In genomic region chr18:57982372-57983021, GRCh38 we compare ENCODE assay signal across 1 cellular context.
TF ChIP-seq lines count a peak whose summit lies in the region.

No MANE protein-coding gene starts in this region.

TF ChIP-seq in K562, 482 proteins besides CTCF, POLR2A, EP300 and RAD21 (continued from another document and continues in another):
- TF ChIP-seq, protein P1, sequence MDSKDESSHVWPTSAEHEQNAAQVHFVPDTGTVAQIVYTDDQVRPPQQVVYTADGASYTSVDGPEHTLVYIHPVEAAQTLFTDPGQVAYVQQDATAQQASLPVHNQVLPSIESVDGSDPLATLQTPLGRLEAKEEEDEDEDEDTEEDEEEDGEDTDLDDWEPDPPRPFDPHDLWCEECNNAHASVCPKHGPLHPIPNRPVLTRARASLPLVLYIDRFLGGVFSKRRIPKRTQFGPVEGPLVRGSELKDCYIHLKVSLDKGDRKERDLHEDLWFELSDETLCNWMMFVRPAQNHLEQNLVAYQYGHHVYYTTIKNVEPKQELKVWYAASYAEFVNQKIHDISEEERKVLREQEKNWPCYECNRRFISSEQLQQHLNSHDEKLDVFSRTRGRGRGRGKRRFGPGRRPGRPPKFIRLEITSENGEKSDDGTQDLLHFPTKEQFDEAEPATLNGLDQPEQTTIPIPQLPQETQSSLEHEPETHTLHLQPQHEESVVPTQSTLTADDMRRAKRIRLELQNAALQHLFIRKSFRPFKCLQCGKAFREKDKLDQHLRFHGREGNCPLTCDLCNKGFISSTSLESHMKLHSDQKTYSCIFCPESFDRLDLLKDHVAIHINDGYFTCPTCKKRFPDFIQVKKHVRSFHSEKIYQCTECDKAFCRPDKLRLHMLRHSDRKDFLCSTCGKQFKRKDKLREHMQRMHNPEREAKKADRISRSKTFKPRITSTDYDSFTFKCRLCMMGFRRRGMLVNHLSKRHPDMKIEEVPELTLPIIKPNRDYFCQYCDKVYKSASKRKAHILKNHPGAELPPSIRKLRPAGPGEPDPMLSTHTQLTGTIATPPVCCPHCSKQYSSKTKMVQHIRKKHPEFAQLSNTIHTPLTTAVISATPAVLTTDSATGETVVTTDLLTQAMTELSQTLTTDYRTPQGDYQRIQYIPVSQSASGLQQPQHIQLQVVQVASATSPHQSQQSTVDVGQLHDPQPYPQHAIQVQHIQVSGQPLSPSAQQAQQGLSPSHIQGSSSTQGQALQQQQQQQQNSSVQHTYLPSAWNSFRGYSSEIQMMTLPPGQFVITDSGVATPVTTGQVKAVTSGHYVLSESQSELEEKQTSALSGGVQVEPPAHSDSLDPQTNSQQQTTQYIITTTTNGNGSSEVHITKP (IDR thresholded peaks at IDR 0.05; ENCODE audit: partially characterized antibody), result no peak
- TF ChIP-seq RBM15 (IDR thresholded peaks at IDR 0.05; ENCODE audit: insufficient read depth, low read length), result no peak
- no peak for TF ChIP-seq NR2C2 (CRISPR knock-in tag; IDR thresholded peaks at IDR 0.05)
- TF ChIP-seq NR2C2 (tag; IDR thresholded peaks at IDR 0.05), result 0 out of 2 replicates have a peak, but pooled peaks have one; percentile 20
- TF ChIP-seq, protein P2, sequence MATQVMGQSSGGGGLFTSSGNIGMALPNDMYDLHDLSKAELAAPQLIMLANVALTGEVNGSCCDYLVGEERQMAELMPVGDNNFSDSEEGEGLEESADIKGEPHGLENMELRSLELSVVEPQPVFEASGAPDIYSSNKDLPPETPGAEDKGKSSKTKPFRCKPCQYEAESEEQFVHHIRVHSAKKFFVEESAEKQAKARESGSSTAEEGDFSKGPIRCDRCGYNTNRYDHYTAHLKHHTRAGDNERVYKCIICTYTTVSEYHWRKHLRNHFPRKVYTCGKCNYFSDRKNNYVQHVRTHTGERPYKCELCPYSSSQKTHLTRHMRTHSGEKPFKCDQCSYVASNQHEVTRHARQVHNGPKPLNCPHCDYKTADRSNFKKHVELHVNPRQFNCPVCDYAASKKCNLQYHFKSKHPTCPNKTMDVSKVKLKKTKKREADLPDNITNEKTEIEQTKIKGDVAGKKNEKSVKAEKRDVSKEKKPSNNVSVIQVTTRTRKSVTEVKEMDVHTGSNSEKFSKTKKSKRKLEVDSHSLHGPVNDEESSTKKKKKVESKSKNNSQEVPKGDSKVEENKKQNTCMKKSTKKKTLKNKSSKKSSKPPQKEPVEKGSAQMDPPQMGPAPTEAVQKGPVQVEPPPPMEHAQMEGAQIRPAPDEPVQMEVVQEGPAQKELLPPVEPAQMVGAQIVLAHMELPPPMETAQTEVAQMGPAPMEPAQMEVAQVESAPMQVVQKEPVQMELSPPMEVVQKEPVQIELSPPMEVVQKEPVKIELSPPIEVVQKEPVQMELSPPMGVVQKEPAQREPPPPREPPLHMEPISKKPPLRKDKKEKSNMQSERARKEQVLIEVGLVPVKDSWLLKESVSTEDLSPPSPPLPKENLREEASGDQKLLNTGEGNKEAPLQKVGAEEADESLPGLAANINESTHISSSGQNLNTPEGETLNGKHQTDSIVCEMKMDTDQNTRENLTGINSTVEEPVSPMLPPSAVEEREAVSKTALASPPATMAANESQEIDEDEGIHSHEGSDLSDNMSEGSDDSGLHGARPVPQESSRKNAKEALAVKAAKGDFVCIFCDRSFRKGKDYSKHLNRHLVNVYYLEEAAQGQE (CRISPR knock-in tag; IDR thresholded peaks at IDR 0.05; ENCODE audit: low read depth), result no peak
- TF ChIP-seq KDM2B (CRISPR knock-in tag; IDR thresholded peaks at IDR 0.05), result no peak
- peak; percentile 47; the same call in 1 of the 2 replicates for TF ChIP-seq PKNOX1 (IDR thresholded peaks at IDR 0.05)
- TF ChIP-seq NCOA4 (IDR thresholded peaks at IDR 0.05; ENCODE audit: partially characterized antibody), result no peak
- TF ChIP-seq ELF1 (tag; IDR thresholded peaks at IDR 0.05), result peak; percentile 40; the same call in 1 of the 2 replicates
- TF ChIP-seq ATF6 (CRISPR knock-in tag; IDR thresholded peaks at IDR 0.05), result no peak
- no peak for TF ChIP-seq XRCC4 (IDR thresholded peaks at IDR 0.05; ENCODE audit: extremely low read depth, insufficient read depth, insufficient read length)
- TF ChIP-seq ZNF583 (CRISPR knock-in tag; IDR thresholded peaks at IDR 0.05), result no peak
- no peak for TF ChIP-seq ZBED1 (IDR thresholded peaks at IDR 0.05)
- TF ChIP-seq CXXC5 (CRISPR knock-in tag; IDR thresholded peaks at IDR 0.05), result no peak
- peak; percentile 95 for TF ChIP-seq SPI1 (IDR thresholded peaks at IDR 0.05; ENCODE audit: borderline replicate concordance, low read depth, low read length)
- TF ChIP-seq, protein P3, sequence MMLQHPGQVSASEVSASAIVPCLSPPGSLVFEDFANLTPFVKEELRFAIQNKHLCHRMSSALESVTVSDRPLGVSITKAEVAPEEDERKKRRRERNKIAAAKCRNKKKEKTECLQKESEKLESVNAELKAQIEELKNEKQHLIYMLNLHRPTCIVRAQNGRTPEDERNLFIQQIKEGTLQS (IDR thresholded peaks at IDR 0.05), result no peak
- TF ChIP-seq, protein P3 (CRISPR knock-in tag; conservative IDR thresholded peaks at IDR 0.05), result no peak
- no peak for TF ChIP-seq BRF1 (IDR thresholded peaks at IDR 0.05; ENCODE audit: borderline replicate concordance, extremely low read depth, insufficient read length)
- TF ChIP-seq NR2C1 (IDR thresholded peaks at IDR 0.05), result no peak
- no peak for TF ChIP-seq NR2C1 (tag; IDR thresholded peaks at IDR 0.05)
- no peak for TF ChIP-seq SMAD3 (CRISPR knock-in tag; conservative IDR thresholded peaks at IDR 0.05)
- peak; percentile 36 for TF ChIP-seq CBFA2T3 (IDR thresholded peaks at IDR 0.05)
- TF ChIP-seq MAZ (CRISPR knock-in tag; conservative IDR thresholded peaks at IDR 0.05 in 1 of 2, IDR thresholded peaks at IDR 0.05 in 1 of 2), result no peak
- TF ChIP-seq KLF1 (tag; IDR thresholded peaks at IDR 0.05), result no peak
- no peak for TF ChIP-seq ZNF668 (CRISPR knock-in tag; IDR thresholded peaks at IDR 0.05)
- TF ChIP-seq ZNF12 (CRISPR knock-in tag; IDR thresholded peaks at IDR 0.05), result no peak
- TF ChIP-seq, protein P4, sequence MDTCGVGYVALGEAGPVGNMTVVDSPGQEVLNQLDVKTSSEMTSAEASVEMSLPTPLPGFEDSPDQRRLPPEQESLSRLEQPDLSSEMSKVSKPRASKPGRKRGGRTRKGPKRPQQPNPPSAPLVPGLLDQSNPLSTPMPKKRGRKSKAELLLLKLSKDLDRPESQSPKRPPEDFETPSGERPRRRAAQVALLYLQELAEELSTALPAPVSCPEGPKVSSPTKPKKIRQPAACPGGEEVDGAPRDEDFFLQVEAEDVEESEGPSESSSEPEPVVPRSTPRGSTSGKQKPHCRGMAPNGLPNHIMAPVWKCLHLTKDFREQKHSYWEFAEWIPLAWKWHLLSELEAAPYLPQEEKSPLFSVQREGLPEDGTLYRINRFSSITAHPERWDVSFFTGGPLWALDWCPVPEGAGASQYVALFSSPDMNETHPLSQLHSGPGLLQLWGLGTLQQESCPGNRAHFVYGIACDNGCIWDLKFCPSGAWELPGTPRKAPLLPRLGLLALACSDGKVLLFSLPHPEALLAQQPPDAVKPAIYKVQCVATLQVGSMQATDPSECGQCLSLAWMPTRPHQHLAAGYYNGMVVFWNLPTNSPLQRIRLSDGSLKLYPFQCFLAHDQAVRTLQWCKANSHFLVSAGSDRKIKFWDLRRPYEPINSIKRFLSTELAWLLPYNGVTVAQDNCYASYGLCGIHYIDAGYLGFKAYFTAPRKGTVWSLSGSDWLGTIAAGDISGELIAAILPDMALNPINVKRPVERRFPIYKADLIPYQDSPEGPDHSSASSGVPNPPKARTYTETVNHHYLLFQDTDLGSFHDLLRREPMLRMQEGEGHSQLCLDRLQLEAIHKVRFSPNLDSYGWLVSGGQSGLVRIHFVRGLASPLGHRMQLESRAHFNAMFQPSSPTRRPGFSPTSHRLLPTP (IDR thresholded peaks at IDR 0.05; ENCODE audit: borderline replicate concordance, extremely low read depth, insufficient read length), result no peak
- no peak for TF ChIP-seq XRCC3 (IDR thresholded peaks at IDR 0.05)
- TF ChIP-seq ATF1 (CRISPR knock-in tag; IDR thresholded peaks at IDR 0.05), result no peak
- no peak for TF ChIP-seq ATF1 (tag; IDR thresholded peaks at IDR 0.05)
- no peak for TF ChIP-seq SFPQ (IDR thresholded peaks at IDR 0.05; ENCODE audit: low read depth, low read length)
- no peak for TF ChIP-seq ZNF408 (CRISPR knock-in tag; IDR thresholded peaks at IDR 0.05; ENCODE audit: low read depth)
- no peak for TF ChIP-seq IRF1 (CRISPR knock-in tag; IDR thresholded peaks at IDR 0.05; ENCODE audit: borderline replicate concordance)
- TF ChIP-seq THAP7 (CRISPR knock-in tag; IDR thresholded peaks at IDR 0.05), result no peak
- TF ChIP-seq CGGBP1 (CRISPR knock-in tag; IDR thresholded peaks at IDR 0.05), result no peak
- TF ChIP-seq HDAC3 (IDR thresholded peaks at IDR 0.05; ENCODE audit: borderline replicate concordance, partially characterized antibody), result no peak
- no peak for TF ChIP-seq CBX1 (IDR thresholded peaks at IDR 0.05; ENCODE audit: low read depth)
- no peak for TF ChIP-seq ZNF354B (CRISPR knock-in tag; IDR thresholded peaks at IDR 0.05)
- 0 out of 2 replicates have a peak, but pooled peaks have one; percentile 18 for TF ChIP-seq MYC (IDR thresholded peaks at IDR 0.05; ENCODE audit: low read depth, low read length)
- TF ChIP-seq MYC (CRISPR knock-in tag; IDR thresholded peaks at IDR 0.05; ENCODE audit: borderline replicate concordance, low read depth), result no peak
- TF ChIP-seq ZFP91 (CRISPR knock-in tag; IDR thresholded peaks at IDR 0.05), result no peak
- TF ChIP-seq ARHGAP35 (IDR thresholded peaks at IDR 0.05; ENCODE audit: partially characterized antibody), result no peak
- TF ChIP-seq RB1 (IDR thresholded peaks at IDR 0.05; ENCODE audit: low read depth), result no peak
- no peak for TF ChIP-seq PRMT5 (CRISPR knock-in tag; IDR thresholded peaks at IDR 0.05)
